In the genomic region with DNA sequence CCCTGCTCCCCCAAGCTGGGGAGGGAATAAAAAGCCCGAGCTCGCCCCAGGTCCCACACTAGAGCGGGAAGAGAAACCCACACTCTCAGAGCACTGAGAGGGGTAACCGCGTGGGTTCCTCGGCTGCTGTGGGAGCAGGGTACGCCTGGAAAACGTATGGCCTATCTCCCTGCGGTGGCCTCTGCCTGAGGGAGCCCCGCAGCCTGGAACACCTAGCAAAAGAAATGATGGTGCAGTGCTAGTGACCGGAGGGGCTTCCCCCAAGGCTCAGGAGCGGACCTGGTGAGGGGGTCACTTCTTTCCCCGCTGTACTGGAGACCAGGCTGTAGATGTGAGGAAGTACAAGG, we compare ENCODE assay signal across 15 cellular contexts. TPM values are rescaled to one million over a fixed set of nuclear protein-coding genes. Genes with fewer than 3 reads are reported as not detected.
A peak's percentile ranks its signal among the peaks of the same experiment; 100 is the strongest.
DNase-seq lines count a peak whose midpoint lies in the region.
"Had no signal": no experiment of that assay in that cellular context is flagged by ENCODE, and none has a peak within 500 bp of the region (broad histone marks: within the 10 kb centered on the region; RNA-seq: fewer than 3 reads in every experiment).

No MANE protein-coding gene starts in this region.

- peak overlapping the region; percentile 73 for H3K27ac ChIP-seq in cingulate gyrus (ENCODE audit: low read depth, low read length)
- H3K27ac ChIP-seq in temporal lobe (ENCODE audit: low read depth, low read length): peak overlapping the region; percentile 82

- peak; percentile 12 for DNase-seq in UCSD-AML1 (lab: John Stamatoyannopoulos, UW; ENCODE audit: unreplicated experiment)
- DNase-seq in midbrain (lab: John Stamatoyannopoulos, UW): peak; percentile 52
- no peak for DNase-seq in AG08396 (ENCODE audit: low spot score)
- no peak for DNase-seq in NCI-H2107 (lab: John Stamatoyannopoulos, UW)
- no peak for DNase-seq in HuH-7.5 (ENCODE audit: low spot score)
- DNase-seq: CD4-positive, alpha-beta T cell; H9; NCI-H1105; NCI-H526 treated with DMSO at 0.1 percent for 48 hours; SIG-M5 had no signal

RNA-seq across cellular contexts. Expression of a gene that starts 2.5 kb away (rescaled TPM):
- total RNA-seq in temporal lobe: not detected
- total RNA-seq: B cell; CD4-positive, alpha-beta T cell; H9; LHCN-M2; OCI-LY7 had no signal

RNA-seq across cellular contexts. Expression of a gene that starts 27.8 kb away (rescaled TPM):
- total RNA-seq in temporal lobe: not detected
- total RNA-seq: B cell; CD4-positive, alpha-beta T cell; H9; LHCN-M2; OCI-LY7 had no signal

RNA-seq across cellular contexts. Expression of a gene that starts 57.7 kb away (rescaled TPM):
- total RNA-seq in temporal lobe: not detected
- total RNA-seq: B cell; CD4-positive, alpha-beta T cell; H9; LHCN-M2; OCI-LY7 had no signal

Comparison
In these comparisons a context has a peak if more than half of its experiments do, and no peak if none do; other contexts are left out.
1. DNase-seq: peak in UCSD-AML1 (single experiment) and midbrain (single experiment); none in AG08396 (single experiment), NCI-H2107 (single experiment) and HuH-7.5 (single experiment).